Comparison of ENCODE assay signal across 19 cellular contexts in genomic region chr10:351770-352318, GRCh38.
DNase-seq lines count a peak whose midpoint lies in the region; ATAC-seq and TF ChIP-seq lines count a peak whose summit lies in the region.
"Had no signal": no experiment of that assay in that cellular context is flagged by ENCODE, and none has a peak within 500 bp of the region (broad histone marks: within the 10 kb centered on the region; RNA-seq: fewer than 3 reads in every experiment).

No MANE protein-coding gene starts in this region.

- CTCF ChIA-PET in CD4-positive, alpha-beta memory T cell (lab: Charles Lee; ENCODE audit: partially characterized antibody) = no interaction called here

- POLR2A ChIA-PET in CD4-positive, alpha-beta memory T cell (lab: Charles Lee; ENCODE audit: partially characterized antibody) = interaction anchor here (1.2 kb wide), 1 partner anchor 18 kb away, joined by 4 read pairs; no protein-coding TSS in a partner anchor

- no peak overlapping the region for H2AFZ ChIP-seq in osteoblast (ENCODE audit: low read length)

- H3K9me3 ChIP-seq in CD4-positive, alpha-beta memory T cell (ENCODE audit: control insufficient read depth in 1 of 2, low read length in 2 of 2) = no peaks in the 10 kb centered on the region
- H3K9me3 ChIP-seq in osteoblast (ENCODE audit: low read depth, low read length) = no peaks in the 10 kb centered on the region
- H3K9me3 ChIP-seq: Caco-2, neutrophil, transverse colon had no signal

- no peaks in the 10 kb centered on the region for H4K20me1 ChIP-seq in osteoblast (ENCODE audit: insufficient read depth, low read length)

- no peak overlapping the region for H3K4me3 ChIP-seq in CD4-positive, alpha-beta memory T cell (ENCODE audit: low read length in 2 of 2)
- H3K4me3 ChIP-seq in osteoblast (ENCODE audit: insufficient read depth, low read length) = no peak overlapping the region
- H3K4me3 ChIP-seq: transverse colon had no signal

- no peaks in the 10 kb centered on the region for H3K27me3 Mint-ChIP-seq in CD4-positive, alpha-beta memory T cell
- H3K27me3 Mint-ChIP-seq: activated naive CD4-positive, alpha-beta T cell treated with anti-CD3 and anti-CD28 coated beads, Interleukin-2, amount 50 U/mL, for 24 hours; brain; dendritic cell treated with granulocyte-macrophage colony-stimulating factor and Interleukin-4, amounts not matched to agents 40 ng/mL and 50 ng/mL, for 4 days had no signal

- H3K27ac Mint-ChIP-seq in CD4-positive, alpha-beta memory T cell = peak overlapping the region in 4 of 7 donors; percentile 9 to 64 (median 33)
- H3K27ac Mint-ChIP-seq: activated naive CD4-positive, alpha-beta T cell treated with anti-CD3 and anti-CD28 coated beads, Interleukin-2, amount 50 U/mL, for 24 hours; brain; dendritic cell treated with granulocyte-macrophage colony-stimulating factor and Interleukin-4, amounts not matched to agents 40 ng/mL and 50 ng/mL, for 4 days had no signal

- peaks cover 9 to 17% of the 10 kb centered on the region in 2 donors for H3K36me3 Mint-ChIP-seq in CD4-positive, alpha-beta memory T cell

- no peak overlapping the region for H3K27ac ChIP-seq in CD4-positive, alpha-beta memory T cell (ENCODE audit: low read depth, low read length)
- H3K27ac ChIP-seq in osteoblast (ENCODE audit: low read depth, low read length) = no peak overlapping the region
- H3K27ac ChIP-seq: neutrophil, transverse colon had no signal

- H3K9me3 Mint-ChIP-seq in CD4-positive, alpha-beta memory T cell = no peaks in the 10 kb centered on the region
- H3K9me3 Mint-ChIP-seq: activated naive CD4-positive, alpha-beta T cell treated with anti-CD3 and anti-CD28 coated beads, Interleukin-2, amount 50 U/mL, for 24 hours; brain had no signal

- peak overlapping the region in 1 of 8 donors; percentile 9 for H3K4me3 Mint-ChIP-seq in CD4-positive, alpha-beta memory T cell
- H3K4me3 Mint-ChIP-seq: activated naive CD4-positive, alpha-beta T cell treated with anti-CD3 and anti-CD28 coated beads, Interleukin-2, amount 50 U/mL, for 24 hours; brain; dendritic cell treated with granulocyte-macrophage colony-stimulating factor and Interleukin-4, amounts not matched to agents 40 ng/mL and 50 ng/mL, for 4 days had no signal

- TF ChIP-seq CTCF in osteoblast (IDR thresholded peaks at IDR 0.05; ENCODE audit: extremely low read depth, low read depth, low read length) = no peak

- peaks cover 9 to 23% (median 15%) of the 10 kb centered on the region in 4 donors for H3K4me1 Mint-ChIP-seq in CD4-positive, alpha-beta memory T cell
- H3K4me1 Mint-ChIP-seq: brain had no signal

- no peak for ATAC-seq in GM19324 (IDR thresholded peaks at IDR 0.05; ENCODE audit: low FRiP score, unreplicated experiment)

- H3K4me2 ChIP-seq in osteoblast (ENCODE audit: insufficient read depth, low read length) = no peak overlapping the region

- H3K79me2 ChIP-seq in osteoblast (ENCODE audit: insufficient read depth, low read length) = peaks cover 3% of the 10 kb centered on the region

- peak; percentile 22 for DNase-seq in activated CD4-positive, alpha-beta T cell treated with anti-CD3 and anti-CD28 coated beads for 48 hours
- no peak for DNase-seq in activated CD4-positive, alpha-beta T cell treated with anti-CD3 and anti-CD28 coated beads, Interleukin-2, amount 50 U/mL, for 48 hours
- DNase-seq in CD4-positive, alpha-beta memory T cell = peak in 4 of 5 donors; percentile 4 to 26 (median 8)
- peak; percentile 54 for DNase-seq in activated CD8-positive, alpha-beta memory T cell treated with anti-CD3 and anti-CD28 coated beads, Interleukin-2, amount 50 U/mL, for 48 hours
- DNase-seq in osteoblast (ENCODE audit: insufficient read length, low spot score, missing footprints) (peak; percentile 50), NCI-H1436 treated with DMSO at 0.1 percent for 48 hours (lab: John Stamatoyannopoulos, UW) (no peak), NAMALWA (ENCODE audit: low spot score) (no peak)
- DNase-seq: 8988T, Caco-2, NCI-H1092, NCI-H2081 treated with DMSO at 0.1 percent for 48 hours, NCI-H510A treated with DMSO at 0.1 percent for 48 hours, SW 1271, transverse colon had no signal

- peaks cover 6% of the 10 kb centered on the region for H3K4me1 ChIP-seq in CD4-positive, alpha-beta memory T cell (ENCODE audit: insufficient read depth, low read length)
- no peaks in the 10 kb centered on the region for H3K4me1 ChIP-seq in osteoblast (ENCODE audit: insufficient read depth, low read length)
- H3K4me1 ChIP-seq: Caco-2, transverse colon had no signal

- H3K36me3 ChIP-seq in CD4-positive, alpha-beta memory T cell (ENCODE audit: insufficient read depth, low read length) = no peaks in the 10 kb centered on the region
- peaks cover 58% of the 10 kb centered on the region for H3K36me3 ChIP-seq in osteoblast (ENCODE audit: insufficient read depth, low read length)
- H3K36me3 ChIP-seq: neutrophil had no signal

- no peaks in the 10 kb centered on the region for H3K27me3 ChIP-seq in CD4-positive, alpha-beta memory T cell (ENCODE audit: insufficient read depth, low read length)
- no peaks in the 10 kb centered on the region for H3K27me3 ChIP-seq in osteoblast (ENCODE audit: insufficient read depth, low read length)
- H3K27me3 ChIP-seq: neutrophil, transverse colon had no signal

- intact Hi-C loops in CD4-positive, alpha-beta memory T cell (cut with micrococcal nuclease) = no loop called here

Comparison
In these comparisons a context has a peak if more than half of its experiments do, and no peak if none do; other contexts are left out.
1. DNase-seq: peak in activated CD4-positive, alpha-beta T cell treated with anti-CD3 and anti-CD28 coated beads for 48 hours (single experiment), CD4-positive, alpha-beta memory T cell (4 of 5), activated CD8-positive, alpha-beta memory T cell treated with anti-CD3 and anti-CD28 coated beads, Interleukin-2, amount 50 U/mL, for 48 hours (single experiment) and osteoblast (single experiment); none in activated CD4-positive, alpha-beta T cell treated with anti-CD3 and anti-CD28 coated beads, Interleukin-2, amount 50 U/mL, for 48 hours (0 of 2), NCI-H1436 treated with DMSO at 0.1 percent for 48 hours (single experiment) and NAMALWA (single experiment).